In the genomic region with DNA sequence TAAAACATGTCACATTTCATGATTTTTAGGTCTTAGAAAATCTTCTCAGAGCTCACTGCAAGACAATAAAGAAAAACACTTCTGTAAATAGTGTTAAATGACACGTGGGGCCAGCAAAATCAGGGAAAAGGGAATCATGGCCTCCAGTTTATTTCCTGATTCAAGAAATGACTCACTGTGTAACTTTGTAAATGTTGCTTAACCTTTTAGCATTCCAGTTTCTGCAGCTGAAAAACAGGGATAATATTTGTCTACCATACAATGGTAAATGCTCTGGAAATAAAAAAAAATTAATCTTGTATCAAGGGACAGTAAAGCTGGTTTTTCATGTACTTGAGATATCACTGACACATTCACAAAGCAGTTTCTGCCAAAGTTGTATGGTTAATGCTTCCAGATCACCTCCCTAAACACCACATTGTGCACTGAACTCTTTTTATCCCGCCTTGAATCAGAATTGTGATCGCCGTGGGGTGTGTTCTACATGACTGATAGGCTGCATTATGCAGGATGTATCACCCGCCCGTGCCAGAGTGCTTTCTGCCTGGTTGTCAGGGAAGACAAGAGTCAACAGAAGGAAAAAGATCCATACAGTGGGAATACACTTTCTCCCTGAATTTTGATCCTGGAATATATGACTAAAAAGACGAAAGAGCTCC, we compare ENCODE assay signal across 12 cellular contexts.
DNase-seq lines count a peak whose midpoint lies in the region; ATAC-seq and TF ChIP-seq lines count a peak whose summit lies in the region.
"Had no signal": no experiment of that assay in that cellular context is flagged by ENCODE, and none has a peak within 500 bp of the region (broad histone marks: within the 10 kb centered on the region; RNA-seq: fewer than 3 reads in every experiment).

No MANE protein-coding gene starts in this region.

- H3K27ac ChIP-seq in CD8-positive, alpha-beta T cell (ENCODE audit: low read depth, low read length) = no peak overlapping the region
- H3K27ac ChIP-seq: upper lobe of left lung had no signal

- TF ChIP-seq CTCF in epithelial cell of esophagus (IDR thresholded peaks at IDR 0.05; ENCODE audit: insufficient read depth, low read depth, low read length, missing control alignments) (no peak), nephron progenitor cell (IDR thresholded peaks at IDR 0.05) (no peak)
- TF ChIP-seq CTCF in CD8-positive, alpha-beta T cell (IDR thresholded peaks at IDR 0.05) = no peak

- no peaks in the 10 kb centered on the region for H3K27me3 Mint-ChIP-seq in nephron progenitor cell (ENCODE audit: low read depth, poor library complexity)
- H3K27me3 Mint-ChIP-seq in CD8-positive, alpha-beta T cell (ENCODE audit: low read depth) = no peaks in the 10 kb centered on the region

- intact Hi-C loops in CD8-positive, alpha-beta T cell (cut with DNase I, micrococcal nuclease) = no loop called here

- peak overlapping the region; percentile 38 for H3K27ac Mint-ChIP-seq in nephron progenitor cell
- H3K27ac Mint-ChIP-seq in CD8-positive, alpha-beta T cell = no peak overlapping the region
- H3K27ac Mint-ChIP-seq: activated naive CD4-positive, alpha-beta T cell treated with anti-CD3 and anti-CD28 coated beads, Interleukin-2, amount 50 U/mL, for 24 hours had no signal

- no peaks in the 10 kb centered on the region for H3K36me3 ChIP-seq in CD8-positive, alpha-beta T cell (ENCODE audit: insufficient read depth, low read length)
- H3K36me3 ChIP-seq: upper lobe of left lung had no signal

- H3K36me3 Mint-ChIP-seq in nephron progenitor cell (ENCODE audit: low read depth) = no peaks in the 10 kb centered on the region
- H3K36me3 Mint-ChIP-seq in CD8-positive, alpha-beta T cell = no peaks in the 10 kb centered on the region
- H3K36me3 Mint-ChIP-seq: activated naive CD4-positive, alpha-beta T cell treated with anti-CD3 and anti-CD28 coated beads, Interleukin-2, amount 50 U/mL, for 24 hours had no signal

- peaks cover 52% of the 10 kb centered on the region for H3K4me1 Mint-ChIP-seq in nephron progenitor cell
- peaks cover 6% of the 10 kb centered on the region for H3K4me1 Mint-ChIP-seq in CD8-positive, alpha-beta T cell (ENCODE audit: low read depth)
- H3K4me1 Mint-ChIP-seq: activated naive CD4-positive, alpha-beta T cell treated with anti-CD3 and anti-CD28 coated beads, Interleukin-2, amount 50 U/mL, for 24 hours had no signal

- H3K9me3 Mint-ChIP-seq in nephron progenitor cell = no peaks in the 10 kb centered on the region
- H3K9me3 Mint-ChIP-seq in CD8-positive, alpha-beta T cell = no peaks in the 10 kb centered on the region
- H3K9me3 Mint-ChIP-seq: activated naive CD4-positive, alpha-beta T cell treated with anti-CD3 and anti-CD28 coated beads, Interleukin-2, amount 50 U/mL, for 24 hours had no signal

- H3K9me3 ChIP-seq in CD8-positive, alpha-beta T cell (ENCODE audit: low read length) = no peaks in the 10 kb centered on the region
- H3K9me3 ChIP-seq: upper lobe of left lung had no signal

- no peaks in the 10 kb centered on the region for H3K27me3 ChIP-seq in CD8-positive, alpha-beta T cell (ENCODE audit: insufficient read depth, low read length)
- H3K27me3 ChIP-seq: upper lobe of left lung had no signal

- no peaks in the 10 kb centered on the region for H3K4me1 ChIP-seq in CD8-positive, alpha-beta T cell (ENCODE audit: insufficient read depth, low read length)
- H3K4me1 ChIP-seq: upper lobe of left lung had no signal

- CTCF ChIA-PET in CD8-positive, alpha-beta T cell (lab: Charles Lee) = no interaction called here

- DNase-seq in COLO829 (ENCODE audit: low spot score) (peak; percentile 36), NCI-H345 treated with DMSO at 0.1 percent for 48 hours (lab: John Stamatoyannopoulos, UW; ENCODE audit: unreplicated experiment) (peak; percentile 58), epithelial cell of esophagus (ENCODE audit: low read depth) (peak; percentile 97), nephron progenitor cell (no peak), NCI-H1105 treated with DMSO at 0.1 percent for 48 hours (lab: John Stamatoyannopoulos, UW) (no peak), SW480 (ENCODE audit: low spot score) (no peak)
- no peak for DNase-seq in CD8-positive, alpha-beta T cell
- DNase-seq: NCI-H2029 treated with DMSO at 0.1 percent for 48 hours, T-helper 9 cell, upper lobe of left lung had no signal

- ATAC-seq in CD8-positive, alpha-beta T cell = no peak
- no peak for ATAC-seq in GM19023 (IDR thresholded peaks at IDR 0.05; ENCODE audit: unreplicated experiment)

- H3K4me3 ChIP-seq in epithelial cell of esophagus (ENCODE audit: low read length) = no peak overlapping the region
- no peak overlapping the region for H3K4me3 ChIP-seq in CD8-positive, alpha-beta T cell (ENCODE audit: low read depth, low read length)
- H3K4me3 ChIP-seq: upper lobe of left lung had no signal

- no peak overlapping the region for H3K4me3 Mint-ChIP-seq in nephron progenitor cell
- no peak overlapping the region for H3K4me3 Mint-ChIP-seq in CD8-positive, alpha-beta T cell
- H3K4me3 Mint-ChIP-seq: activated naive CD4-positive, alpha-beta T cell treated with anti-CD3 and anti-CD28 coated beads, Interleukin-2, amount 50 U/mL, for 24 hours had no signal

- POLR2A ChIA-PET in CD8-positive, alpha-beta T cell (lab: Charles Lee) = no interaction called here

Comparison
In these comparisons a context has a peak if more than half of its experiments do, and no peak if none do; other contexts are left out.
1. DNase-seq: peak in COLO829 (single experiment), NCI-H345 treated with DMSO at 0.1 percent for 48 hours (single experiment) and epithelial cell of esophagus (single experiment); none in nephron progenitor cell (single experiment), CD8-positive, alpha-beta T cell (0 of 7), NCI-H1105 treated with DMSO at 0.1 percent for 48 hours (single experiment) and SW480 (single experiment).